15 cellular contexts compared by ENCODE assay signal in the genomic region with DNA sequence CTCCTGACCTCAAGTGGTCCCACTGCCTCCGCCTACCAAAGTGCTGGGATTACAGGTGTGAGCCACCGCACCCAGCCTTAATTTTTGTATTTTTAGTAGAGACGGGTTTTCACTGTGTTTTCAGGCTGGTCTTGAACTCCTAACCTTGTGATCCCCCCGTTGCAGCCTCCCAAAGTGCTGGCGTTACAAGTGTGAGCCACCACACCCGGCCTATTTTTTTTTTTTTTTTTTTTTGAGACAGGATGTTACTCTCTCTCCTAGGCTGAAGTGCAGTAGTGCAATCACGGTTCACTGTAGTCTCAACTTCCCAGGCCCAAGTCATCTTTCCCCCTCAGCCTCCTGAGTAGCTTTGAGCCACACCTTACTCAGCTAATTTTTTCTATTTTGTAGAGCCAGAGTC.
"Had no signal": no experiment of that assay in that cellular context is flagged by ENCODE, and none has a peak within 500 bp of the region (broad histone marks: within the 10 kb centered on the region; RNA-seq: fewer than 3 reads in every experiment).

No MANE protein-coding gene starts in this region.

- H3K4me3 Mint-ChIP-seq: WTC11 had no signal

- H3K27ac Mint-ChIP-seq: WTC11 had no signal

- H3K27ac ChIP-seq: dorsolateral prefrontal cortex, gastrocnemius medialis, heart left ventricle, transverse colon had no signal

- DNase-seq: activated CD8-positive, alpha-beta memory T cell treated with anti-CD3 and anti-CD28 coated beads, Interleukin-2, amount 50 U/mL, for 4 hours; activated gamma-delta T cell treated with Interleukin-2 at 50 U/mL for 16 hours; dorsolateral prefrontal cortex; erythroblast; gastrocnemius medialis; heart left ventricle; mesendoderm; posterior cingulate gyrus; retina; SK-N-SH; stimulated activated CD4-positive, alpha-beta T cell treated with anti-CD3 and anti-CD28 coated beads, Interleukin-4, amount 100 ng/mL, for 24 hours; stimulated activated naive CD4-positive, alpha-beta T cell; T-helper 17 cell; transverse colon had no signal

- H3K27me3 Mint-ChIP-seq: T-helper 17 cell had no signal

- H3K27me3 ChIP-seq: dorsolateral prefrontal cortex, gastrocnemius medialis, heart left ventricle, transverse colon had no signal

- H3K36me3 Mint-ChIP-seq: WTC11 had no signal

- ATAC-seq: gastrocnemius medialis, heart left ventricle, T-helper 17 cell, WTC11 had no signal

- H3K9me3 ChIP-seq: gastrocnemius medialis, SK-N-SH, transverse colon had no signal
